14 cellular contexts compared by ENCODE assay signal in the genomic region with DNA sequence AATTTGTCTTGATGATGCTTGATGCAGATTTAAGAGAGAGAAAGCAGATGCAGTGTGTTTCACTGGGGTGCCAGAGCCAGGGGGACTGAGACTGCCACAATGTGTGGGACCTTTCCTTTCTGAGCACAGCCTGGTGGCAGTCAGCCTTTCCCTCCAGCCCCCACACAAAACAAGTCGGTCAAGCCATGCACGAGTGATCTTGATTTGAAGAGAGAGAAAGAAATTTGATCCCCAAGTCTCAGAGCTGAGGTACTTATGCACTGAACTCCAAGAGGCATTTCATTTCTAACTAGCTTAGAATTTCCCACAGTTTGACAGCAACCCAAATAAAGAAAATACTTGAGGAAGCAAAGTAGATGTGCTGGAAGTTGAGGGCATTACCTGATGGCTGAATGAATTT.
DNase-seq lines count a peak whose midpoint lies in the region; ATAC-seq and TF ChIP-seq lines count a peak whose summit lies in the region.
"Had no signal": no experiment of that assay in that cellular context is flagged by ENCODE, and none has a peak within 500 bp of the region (broad histone marks: within the 10 kb centered on the region; RNA-seq: fewer than 3 reads in every experiment).

No MANE protein-coding gene starts in this region.

- no peak overlapping the region for H2BK15ac ChIP-seq in mesendoderm (replicated peaks; ENCODE audit: low read depth)

- no peak overlapping the region for H3K18ac ChIP-seq in mesendoderm (ENCODE audit: low read length)

- H2BK5ac ChIP-seq in mesendoderm (ENCODE audit: low read length) = no peak overlapping the region

- H3K4ac ChIP-seq in mesendoderm (ENCODE audit: low read depth, low read length) = no peak overlapping the region

- H3K36me3 ChIP-seq in BLaER1 (no peaks in the 10 kb centered on the region), mesendoderm (ENCODE audit: control insufficient read depth, insufficient read depth, low read length) (no peaks in the 10 kb centered on the region), aorta (ENCODE audit: control insufficient read depth in 1 of 2, insufficient read depth in 2 of 2, low read length in 1 of 2) (no peaks in the 10 kb centered on the region)
- H3K36me3 ChIP-seq in CD8-positive, alpha-beta memory T cell (ENCODE audit: insufficient read depth, low read length) = no peaks in the 10 kb centered on the region
- H3K36me3 ChIP-seq: right lobe of liver had no signal

- H4K20me1 ChIP-seq in BLaER1 = no peaks in the 10 kb centered on the region

- no peaks in the 10 kb centered on the region for H3K9me3 ChIP-seq in BLaER1
- no peaks in the 10 kb centered on the region for H3K9me3 ChIP-seq in CD8-positive, alpha-beta memory T cell (ENCODE audit: low read length)
- H3K9me3 ChIP-seq in aorta (ENCODE audit: control insufficient read depth, low read length) = no peaks in the 10 kb centered on the region
- H3K9me3 ChIP-seq: right lobe of liver had no signal

- H2BK120ac ChIP-seq in mesendoderm (ENCODE audit: low read depth, low read length) = no peak overlapping the region

- H3K27ac ChIP-seq in BLaER1 (no peak overlapping the region; the same call in 1 of the 2 replicates), mesendoderm (ENCODE audit: low read depth, low read length) (no peak overlapping the region), aorta (ENCODE audit: low read depth in 1 of 2, low read length in 2 of 2) (no peak overlapping the region)
- H3K27ac ChIP-seq in CD8-positive, alpha-beta memory T cell (ENCODE audit: low read depth, low read length) = no peak overlapping the region
- H3K27ac ChIP-seq: right lobe of liver had no signal

- no peak overlapping the region for H3K9ac ChIP-seq in BLaER1
- H3K9ac ChIP-seq in mesendoderm (ENCODE audit: low read length) = no peak overlapping the region

- H3K4me1 ChIP-seq in BLaER1 = peaks cover 23% of the 10 kb centered on the region
- peaks cover 53% of the 10 kb centered on the region for H3K4me1 ChIP-seq in CD8-positive, alpha-beta memory T cell (ENCODE audit: insufficient read depth, low read length)
- no peaks in the 10 kb centered on the region for H3K4me1 ChIP-seq in mesendoderm (ENCODE audit: control insufficient read depth, low read depth, low read length)
- H3K4me1 ChIP-seq in aorta (ENCODE audit: control insufficient read depth in 1 of 2, insufficient read depth in 2 of 2, low read length in 2 of 2) = no peaks in the 10 kb centered on the region
- H3K4me1 ChIP-seq: right lobe of liver had no signal

- H3K27me3 ChIP-seq in BLaER1 (no peaks in the 10 kb centered on the region), mesendoderm (ENCODE audit: insufficient read depth, low read length, poor library complexity) (no peaks in the 10 kb centered on the region), aorta (ENCODE audit: control insufficient read depth in 1 of 2, insufficient read depth in 2 of 2, low read length in 1 of 2) (no peaks in the 10 kb centered on the region)
- H3K27me3 ChIP-seq in CD8-positive, alpha-beta memory T cell (ENCODE audit: insufficient read depth, low read length, poor library complexity, severe bottlenecking) = no peaks in the 10 kb centered on the region
- H3K27me3 ChIP-seq: right lobe of liver had no signal

- peaks cover 37 to 51% (median 45%) of the 10 kb centered on the region in 3 donors for H3K4me1 Mint-ChIP-seq in CD8-positive, alpha-beta memory T cell

- peak overlapping the region in 7 of 8 donors; percentile 44 to 90 (median 80) for H3K27ac Mint-ChIP-seq in CD8-positive, alpha-beta memory T cell
- H3K27ac Mint-ChIP-seq: immature natural killer cell had no signal

- POLR2A ChIA-PET in CD8-positive, alpha-beta memory T cell (lab: Charles Lee) = interaction anchor here (1.8 kb wide), 1 partner anchor 11 kb away, joined by 5 read pairs; no protein-coding TSS in a partner anchor
- POLR2A ChIA-PET in GM10248 (lab: Yijun Ruan, JAX) = no interaction called here

- no peak for DNase-seq in CD8-positive, alpha-beta memory T cell
- DNase-seq in SK-N-DZ (ENCODE audit: low spot score) (peak; percentile 38), iPS-NIHi11 (ENCODE audit: low spot score) (peak; percentile 23), mesendoderm (no peak), aorta (no peak), GM10248 (ENCODE audit: extremely low spot score) (no peak)
- DNase-seq: amygdala; C1 segment of cervical spinal cord; effector CD4-positive, alpha-beta T cell; right lobe of liver; substantia nigra had no signal

- H3K4me2 ChIP-seq in BLaER1 (peak overlapping the region; percentile 50), mesendoderm (ENCODE audit: low read length) (no peak overlapping the region)

- H4K8ac ChIP-seq in mesendoderm (ENCODE audit: low read depth, low read length) = no peak overlapping the region

- H3K27me3 Mint-ChIP-seq in CD8-positive, alpha-beta memory T cell = no peaks in the 10 kb centered on the region

- H3K4me3 ChIP-seq in BLaER1 = no peak overlapping the region
- peak overlapping the region; percentile 1 for H3K4me3 ChIP-seq in CD8-positive, alpha-beta memory T cell (ENCODE audit: low read length)
- H3K4me3 ChIP-seq in mesendoderm (ENCODE audit: low read length) = no peak overlapping the region
- no peak overlapping the region for H3K4me3 ChIP-seq in aorta (ENCODE audit: low read length in 2 of 2)
- H3K4me3 ChIP-seq: right lobe of liver had no signal

- H3K79me2 ChIP-seq in mesendoderm (ENCODE audit: control insufficient read depth, insufficient read depth, low read length) = no peaks in the 10 kb centered on the region

- H3K56ac ChIP-seq in mesendoderm (ENCODE audit: low read length) = no peak overlapping the region

- H3K79me1 ChIP-seq in mesendoderm (ENCODE audit: low read length) = no peaks in the 10 kb centered on the region

- CTCF ChIA-PET in CD8-positive, alpha-beta memory T cell (lab: Charles Lee) = no interaction called here
- CTCF ChIA-PET in GM10248 (lab: Yijun Ruan, JAX) = no interaction called here

- no peaks in the 10 kb centered on the region for H3K9me3 Mint-ChIP-seq in CD8-positive, alpha-beta memory T cell

- H3K4me3 Mint-ChIP-seq in CD8-positive, alpha-beta memory T cell = peak overlapping the region; percentile 29 to 68 (median 57)
- H3K4me3 Mint-ChIP-seq: immature natural killer cell had no signal

- H3K36me3 Mint-ChIP-seq in CD8-positive, alpha-beta memory T cell = no peaks in the 10 kb centered on the region
- H3K36me3 Mint-ChIP-seq: immature natural killer cell had no signal

- ATAC-seq in aorta (ENCODE audit: low FRiP score) (no peak), GM18870 (IDR thresholded peaks at IDR 0.05; ENCODE audit: unreplicated experiment) (no peak)

- WGBS in mesendoderm (ENCODE audit: extremely low coverage, insufficient coverage, low lambda C conversion rate) = no CpG with 5 or more reads among the region's 2 CpGs
- 13 to 16% methylated on average over 2 of the region's 2 CpGs for WGBS in aorta, 2 donors

- no peak overlapping the region for H3K23ac ChIP-seq in mesendoderm (ENCODE audit: low read length)

- no peak overlapping the region for H2AK5ac ChIP-seq in mesendoderm (ENCODE audit: low read length)

- intact Hi-C loops in aorta (cut with DNase I) = no loop called here

- H4K5ac ChIP-seq in mesendoderm (ENCODE audit: low read length) = no peak overlapping the region

- no peak for TF ChIP-seq CTCF in GM10248 (IDR thresholded peaks at IDR 0.05; ENCODE audit: control extremely low read depth, extremely low read depth, low read depth, missing control alignments)

Comparison
In these comparisons a context has a peak if more than half of its experiments do, and no peak if none do; other contexts are left out.
1. DNase-seq: peak in SK-N-DZ (single experiment) and iPS-NIHi11 (single experiment); none in CD8-positive, alpha-beta memory T cell (0 of 5), mesendoderm (single experiment), aorta (0 of 2) and GM10248 (single experiment).